28 cellular contexts compared by ENCODE assay signal in genomic region chr1:111887875-111888274, GRCh38.
"Had no signal": no experiment of that assay in that cellular context is flagged by ENCODE, and none has a peak within 500 bp of the region (broad histone marks: within the 10 kb centered on the region; RNA-seq: fewer than 3 reads in every experiment).

No MANE protein-coding gene starts in this region.

- H3K4me1 Mint-ChIP-seq: memory B cell had no signal

- H3K36me3 ChIP-seq: esophagus squamous epithelium, heart right ventricle, pancreas, right atrium auricular region, sigmoid colon, stomach, thyroid gland, vagina had no signal

- H3K4me1 ChIP-seq: pancreas, sigmoid colon, thyroid gland, vagina had no signal

- DNase-seq: dermis blood vessel endothelial cell; effector memory CD4-positive, alpha-beta T cell; erythroblast; esophagus squamous epithelium; foreskin melanocyte; glutamatergic neuron; heart right ventricle; hippocampal formation; left colon; left ventricle myocardium superior; midbrain; naive thymus-derived CD4-positive, alpha-beta T cell; occipital lobe; pancreas; sigmoid colon; stimulated activated CD4-positive, alpha-beta T cell treated with anti-CD3 and anti-CD28 coated beads, Interleukin-2, amount 100 ng/mL, for 24 hours; stimulated activated CD4-positive, alpha-beta T cell treated with anti-CD3 and anti-CD28 coated beads, Interleukin-4, amount 100 ng/mL, for 24 hours; stimulated activated naive CD4-positive, alpha-beta T cell treated with Interleukin-2 at 50 U/mL for 16 hours; stomach; thyroid gland; trophoblast cell had no signal

- H3K27ac ChIP-seq: coronary artery, esophagus squamous epithelium, heart right ventricle, pancreas, sigmoid colon, stomach, thyroid gland, vagina had no signal

- H3K4me3 Mint-ChIP-seq: memory B cell; stimulated activated effector memory CD8-positive, alpha-beta T cell treated with anti-CD3 and anti-CD28 coated beads, Interleukin-12 subunit alpha, Interleukin-12 subunit beta, amount 100 ng/mL, for 72 hours had no signal

- H3K27me3 ChIP-seq: heart right ventricle, pancreas, right atrium auricular region, sigmoid colon, stomach, thyroid gland, vagina had no signal

- H3K9me3 ChIP-seq: esophagus squamous epithelium, heart right ventricle, pancreas, right atrium auricular region, sigmoid colon, stomach, thyroid gland, vagina had no signal

- H3K9me3 Mint-ChIP-seq: memory B cell; nephron; stimulated activated effector memory CD8-positive, alpha-beta T cell treated with anti-CD3 and anti-CD28 coated beads, Interleukin-12 subunit alpha, Interleukin-12 subunit beta, amount 100 ng/mL, for 72 hours had no signal

- ATAC-seq: heart right ventricle; left colon; left ventricle myocardium superior; naive thymus-derived CD4-positive, alpha-beta T cell; stimulated activated effector memory CD8-positive, alpha-beta T cell treated with anti-CD3 and anti-CD28 coated beads, Interleukin-12 subunit alpha, Interleukin-12 subunit beta, amount 100 ng/mL, for 72 hours had no signal

- H3K36me3 Mint-ChIP-seq: memory B cell; naive thymus-derived CD4-positive, alpha-beta T cell; stimulated activated effector memory CD8-positive, alpha-beta T cell treated with anti-CD3 and anti-CD28 coated beads, Interleukin-12 subunit alpha, Interleukin-12 subunit beta, amount 100 ng/mL, for 72 hours had no signal

- H3K27ac Mint-ChIP-seq: memory B cell; stimulated activated effector memory CD8-positive, alpha-beta T cell treated with anti-CD3 and anti-CD28 coated beads, Interleukin-12 subunit alpha, Interleukin-12 subunit beta, amount 100 ng/mL, for 72 hours had no signal

- H3K4me3 ChIP-seq: coronary artery, esophagus squamous epithelium, heart right ventricle, lung, pancreas, right atrium auricular region, sigmoid colon, stomach, thyroid gland, vagina had no signal
